8 cellular contexts compared by ENCODE assay signal in the genomic region with DNA sequence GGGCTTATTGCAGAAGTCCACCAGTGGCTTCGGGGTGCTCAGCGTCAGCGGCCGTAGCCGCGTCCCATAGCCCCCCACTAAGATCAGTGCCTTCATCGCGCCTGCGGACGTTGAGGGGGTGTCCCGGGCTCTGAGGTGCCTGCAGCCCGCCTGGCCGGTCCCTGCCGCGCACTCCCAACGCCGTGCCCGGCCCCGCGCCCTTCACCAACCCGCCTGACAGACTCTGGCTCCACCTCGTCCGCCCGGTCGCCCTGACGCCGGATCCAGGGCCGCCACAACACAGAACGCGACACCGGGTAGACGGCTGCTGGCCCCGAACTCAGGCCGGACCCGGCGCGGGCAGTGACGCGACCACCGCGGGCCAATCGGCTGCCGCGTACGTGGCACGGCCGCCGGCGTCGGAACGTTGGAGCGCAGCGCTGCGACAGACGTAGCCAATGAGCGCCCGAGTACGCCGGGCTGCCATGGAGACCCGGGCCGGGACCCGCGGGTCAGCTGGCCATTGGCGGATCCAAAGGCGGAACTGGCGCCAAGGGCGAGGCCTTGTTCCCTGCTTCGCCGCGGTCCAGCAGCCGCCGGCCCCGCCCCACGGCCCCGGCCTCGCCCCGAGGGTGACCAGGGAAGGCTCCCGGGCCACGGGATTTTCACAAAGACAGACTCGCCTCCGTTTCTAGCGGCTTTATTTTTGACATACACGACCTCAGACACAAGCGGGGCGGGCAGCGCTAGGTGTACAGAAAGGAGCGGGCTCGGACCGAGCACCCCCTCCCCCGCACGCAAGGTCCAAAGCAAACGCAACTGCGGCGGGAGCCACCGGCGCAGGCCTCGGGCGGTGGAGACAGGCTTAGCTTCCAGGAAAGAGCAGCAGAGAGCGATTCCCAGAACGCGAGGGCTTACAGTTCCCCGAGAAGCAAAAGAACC. TPM values are rescaled to one million over a fixed set of nuclear protein-coding genes. Genes with fewer than 3 reads are reported as not detected.
DNase-seq lines count a peak whose midpoint lies in the region; ATAC-seq and TF ChIP-seq lines count a peak whose summit lies in the region.

Gene GMPPB (minus strand): TSS at position 321 of the 921 bp plus-strand sequence. CDS start 225 bp downstream, at position 96.

- H3K4me1 ChIP-seq in PC-3 (ENCODE audit: insufficient read depth, low read length) = peaks cover 20% of the 10 kb centered on the region
- H3K4me1 ChIP-seq in mucosa of descending colon (ENCODE audit: low read depth) = peaks cover 36% of the 10 kb centered on the region

- TF ChIP-seq CTCF in PC-3 (conservative IDR thresholded peaks at IDR 0.05; ENCODE audit: low read depth, low read length) (no peak), epithelial cell of esophagus (IDR thresholded peaks at IDR 0.05; ENCODE audit: insufficient read depth, low read depth, low read length, missing control alignments) (no peak), mucosa of descending colon (IDR thresholded peaks at IDR 0.05) (no peak)

- POLR2A ChIA-PET in PC-3 (lab: Charles Lee; ENCODE audit: unreplicated experiment) = interaction anchor here (0.6 to 0.7 kb wide), 2 partner anchors 31 to 377 kb away, joined by 3 to 4 read pairs; no protein-coding TSS in a partner anchor

- BruUV-seq in PC-3 (replicated peaks; lab: Mats Ljungman, UMichigan) = no TSS peak

- CTCF ChIA-PET in PC-3 (lab: Charles Lee) = interaction anchor here (0.8 kb wide), 1 partner anchor 47 kb away, joined by 3 read pairs; no protein-coding TSS in a partner anchor

- H3K27ac ChIP-seq in PC-3 (ENCODE audit: low read length) = peak within 1 kb of the TSS; percentile 79

- peak; percentile 73 for DNase-seq in DMS153 treated with DMSO at 0.1 percent for 48 hours (lab: John Stamatoyannopoulos, UW; ENCODE audit: unreplicated experiment)
- DNase-seq in Jurkat, Clone E6-1 (ENCODE audit: low read depth, low spot score) = peak; percentile 83
- peak; percentile 99 for DNase-seq in PC-3
- DNase-seq in activated T-cell treated with anti-CD3 and anti-CD28 coated beads for 4 hours = peak; percentile 76
- peak; percentile 98 for DNase-seq in epithelial cell of esophagus (ENCODE audit: low read depth)
- peak; percentile 97 to 99 (median 98) for DNase-seq in mucosa of descending colon
- DNase-seq in stimulated activated CD8-positive, alpha-beta memory T cell treated with anti-CD3 and anti-CD28 coated beads, Interleukin-4, amount 100 ng/mL, for 1 hour (ENCODE audit: low read depth in 2 of 2, low spot score in 1 of 2) = peak; percentile 75 to 87

- H3F3A ChIP-seq in PC-3 (ENCODE audit: low read length, unreplicated experiment) = no peaks in the 10 kb centered on the region

- intact Hi-C loops in PC-3 (cut with micrococcal nuclease) (loop anchor here (1.0 kb wide), 2 partner anchors 62 to 176 kb away; partner anchors contain the start of gene IP6K1), mucosa of descending colon (cut with DNase I, micrococcal nuclease) (no loop called here)

- H3K4me2 ChIP-seq in PC-3 (ENCODE audit: low read length) = peak within 1 kb of the TSS; percentile 96

- H3K27me3 ChIP-seq in PC-3 (ENCODE audit: low read length) = no peaks in the 10 kb centered on the region

- H3K36me3 ChIP-seq in PC-3 (ENCODE audit: low read depth, low read length) (peaks cover 20% of the 10 kb centered on the region), mucosa of descending colon (ENCODE audit: low read depth) (peaks cover 5% of the 10 kb centered on the region)

- H3K79me2 ChIP-seq in PC-3 (ENCODE audit: low read length) = peaks cover 17% of the 10 kb centered on the region

- peak within 1 kb of the TSS; percentile 99 for H3K4me3 ChIP-seq in Jurkat, Clone E6-1 (ENCODE audit: low read length)
- peak within 1 kb of the TSS; percentile 98 for H3K4me3 ChIP-seq in PC-3 (ENCODE audit: low read length)
- peak within 1 kb of the TSS; percentile 99 for H3K4me3 ChIP-seq in epithelial cell of esophagus (ENCODE audit: low read length)
- peak within 1 kb of the TSS; percentile 96 for H3K4me3 ChIP-seq in mucosa of descending colon

- peak within 1 kb of the TSS; percentile 98 for H3K9ac ChIP-seq in PC-3 (ENCODE audit: low read length)

- H3K9me3 ChIP-seq in PC-3 (ENCODE audit: low read length) = no peaks in the 10 kb centered on the region
- no peaks in the 10 kb centered on the region for H3K9me3 ChIP-seq in mucosa of descending colon

- H2AFZ ChIP-seq in PC-3 (ENCODE audit: low read length) = peak within 1 kb of the TSS; percentile 85

- H4K20me1 ChIP-seq in PC-3 (ENCODE audit: low read length) = no peaks in the 10 kb centered on the region

- ATAC-seq in GM21619 (IDR thresholded peaks at IDR 0.05; ENCODE audit: unreplicated experiment) = peak; percentile 67
- ATAC-seq in PC-3 = peak; percentile 78
- peak; percentile 87 for ATAC-seq in mucosa of descending colon

- no peaks in the 10 kb centered on the region for H3K9me2 ChIP-seq in PC-3 (replicated peaks; ENCODE audit: low read length)

RNA-seq across cellular contexts. Expression of gene GMPPB, which starts in this region (rescaled TPM):
- polyA plus RNA-seq in Jurkat, Clone E6-1 (2012; ENCODE audit: insufficient read depth, insufficient read length) = 21.8 TPM
- total RNA-seq in PC-3 (2014; rRNA removed) (69.5 and 83.9 TPM in 2 replicates), mucosa of descending colon (10 to 100 TPM; 36.0 to 60.5 (median 47.4) TPM)

Comparison
In these comparisons a context has a peak if more than half of its experiments do, and no peak if none do; other contexts are left out.
1. Peak in every context shown above with its lines: DNase-seq, ATAC-seq, H3K4me3 ChIP-seq and H3K27ac ChIP-seq.